31 cellular contexts compared by ENCODE assay signal in genomic region chr3:170953736-170954135, GRCh38. TPM values are rescaled to one million over a fixed set of nuclear protein-coding genes. Genes with fewer than 3 reads are reported as not detected.
DNase-seq lines count a peak whose midpoint lies in the region; ATAC-seq, FAIRE-seq and TF ChIP-seq lines count a peak whose summit lies in the region.
"Had no signal": no experiment of that assay in that cellular context is flagged by ENCODE, and none has a peak within 500 bp of the region (broad histone marks: within the 10 kb centered on the region; RNA-seq: fewer than 3 reads in every experiment).

No MANE protein-coding gene starts in this region.

- BruUV-seq in K562 (replicated peaks; lab: Mats Ljungman, UMichigan), result no TSS peak

- peak overlapping the region; percentile 70 for H3K4me2 ChIP-seq in K562 (ENCODE audit: insufficient read depth, low read length)
- H3K4me2 ChIP-seq: SK-N-SH had no signal

- no peak for TF ChIP-seq RAD21 in K562 (CRISPR knock-in tag; conservative IDR thresholded peaks at IDR 0.05 in 1 of 2, IDR thresholded peaks at IDR 0.05 in 1 of 2)

- H4K20me1 ChIP-seq in K562 (replicated peaks; ENCODE audit: control insufficient read depth, insufficient read depth, low read length), result no peaks in the 10 kb centered on the region

- no peak for TF ChIP-seq CTCF in K562 (IDR thresholded peaks at IDR 0.05 in 2 of 3, conservative IDR thresholded peaks at IDR 0.05 in 1 of 3; ENCODE audit: insufficient read depth in 2 of 3, low read depth in 1 of 3, low read length in 3 of 3)

- FAIRE-seq in K562 (lab: Jason Lieb, UNC), result peak; percentile 11
- no peak for FAIRE-seq in GM12892 (lab: Jason Lieb, UNC)
- FAIRE-seq: A204.1, colon had no signal

- H3K27me3 ChIP-seq in K562 (ENCODE audit: control insufficient read depth in 2 of 2, insufficient read depth in 2 of 2, low read length in 2 of 2), result peaks cover 0 to 8% of the 10 kb centered on the region in 2 experiments; a peak in 2 of 5 replicates
- H3K27me3 ChIP-seq: adrenal gland, suprapubic skin had no signal

- 10% methylated on average over 9 of the region's 12 CpGs for WGBS in K562 (ENCODE audit: insufficient coverage, low coverage, missing lambda C conversion rate)

- ATAC-seq in K562, result peak; percentile 62
- ATAC-seq in HG03175 (IDR thresholded peaks at IDR 0.05; ENCODE audit: unreplicated experiment), result no peak
- ATAC-seq: naive thymus-derived CD8-positive, alpha-beta T cell; stimulated activated naive B cell treated with anti-CD40 and anti-IgM and Interleukin-4, amounts not matched to agents 10 μg/mL and 1 μg/mL and 100 μg/mL, for 72 hours had no signal

- TF ChIP-seq EP300 in K562 (IDR thresholded peaks at IDR 0.05; ENCODE audit: low read length), result no peak

- POLR2A ChIA-PET in K562 (lab: Yijun Ruan, JAX), result interaction anchor here (0.6 to 1.0 kb wide), 2 partner anchors 45 to 407 kb away, joined by 4 to 5 read pairs; partner anchors contain the start of gene EIF5A2

- peak overlapping the region; percentile 82 for H2AFZ ChIP-seq in K562 (ENCODE audit: low read depth, low read length)

- H3K36me3 ChIP-seq in K562 (ENCODE audit: control insufficient read depth, insufficient read depth, low read length), result no peaks in the 10 kb centered on the region
- H3K36me3 ChIP-seq: adrenal gland, suprapubic skin had no signal

- H3K9me1 ChIP-seq in K562 (ENCODE audit: control insufficient read depth, insufficient read depth, low read length), result no peaks in the 10 kb centered on the region

- in situ Hi-C loops in K562 (cut with MboI), result loop anchor here (25.0 kb wide), 1 partner anchor 1684 kb away; no protein-coding TSS in a partner anchor

- CTCF ChIA-PET in K562 (lab: Yijun Ruan, JAX; ENCODE audit: low intra/inter-chr PET ratio), result no interaction called here

- DNase-seq in C1 segment of cervical spinal cord (lab: John Stamatoyannopoulos, UW) (peak in 10 of 14 donors; percentile 1 to 63 (median 23)), K562 (ENCODE audit: extremely low read depth in 1 of 4, low spot score in 3 of 4) (peak in 1 of 4 experiments; percentile 20), inferior parietal cortex (ENCODE audit: extremely low spot score) (peak; percentile 40), pons (ENCODE audit: low spot score) (peak; percentile 79), foreskin melanocyte (no peak), GM12892 (ENCODE audit: insufficient read length) (no peak), cerebellum (ENCODE audit: low spot score) (no peak)
- DNase-seq: activated CD4-positive, alpha-beta memory T cell treated with anti-CD3 and anti-CD28 coated beads for 36 hours; activated CD4-positive, alpha-beta T cell treated with anti-CD3 and anti-CD28 coated beads for 1 hour; activated CD8-positive, alpha-beta memory T cell treated with anti-CD3 and anti-CD28 coated beads, Interleukin-2, amount 50 U/mL, for 4 hours; activated naive CD4-positive, alpha-beta T cell treated with anti-CD3 and anti-CD28 coated beads, Interleukin-2, amount 10 ng/mL, durations not matched to agents 7 days and 5 days; adrenal gland; CD4-positive, alpha-beta T cell; effector CD8-positive, alpha-beta T cell; GOT3; islet precursor cell; KG1; naive thymus-derived CD8-positive, alpha-beta T cell; NCI-H1105; NCI-H187 treated with DMSO at 0.1 percent for 48 hours; NK-92 treated with Interleukin-12 subunit alpha and Interleukin-12 subunit beta, amount 100 ng/mL, for 24 hours; SK-N-SH; stimulated activated naive B cell treated with anti-CD40 and anti-IgM and Interleukin-4, amounts not matched to agents 10 μg/mL and 1 μg/mL and 100 μg/mL, for 72 hours; T-helper 2 cell had no signal

- TF ChIP-seq POLR2A in K562 (conservative IDR thresholded peaks at IDR 0.05) (no peak), GM12892 (IDR thresholded peaks at IDR 0.05; ENCODE audit: low read depth, low read length) (no peak)

- peak overlapping the region; percentile 20 to 62; a peak in 2 of 4 replicates for H3K9ac ChIP-seq in K562 (ENCODE audit: insufficient read depth in 1 of 2, low read depth in 2 of 2, low read length in 2 of 2)
- H3K9ac ChIP-seq: SK-N-SH had no signal

- H3K4me1 ChIP-seq in K562 (replicated peaks in 1 of 2; ENCODE audit: control insufficient read depth in 2 of 2, insufficient read depth in 2 of 2, low read length in 2 of 2), result peaks cover 0 to 3% of the 10 kb centered on the region in 2 experiments; a peak in 1 of 5 replicates
- H3K4me1 ChIP-seq: adrenal gland, suprapubic skin had no signal

- H3K79me2 ChIP-seq in K562 (ENCODE audit: control insufficient read depth, insufficient read depth, low read length), result no peaks in the 10 kb centered on the region

- no peak overlapping the region; the same call in 2 of the 3 replicates for H3K27ac ChIP-seq in K562 (ENCODE audit: extremely low read depth, low read depth, low read length)
- H3K27ac ChIP-seq: adrenal gland, epithelial cell of prostate, HL-60, skin epidermis, suprapubic skin had no signal

- intact Hi-C loops in K562 (cut with micrococcal nuclease), result loop anchor here (5.0 to 10.0 kb wide), 2 partner anchors 89 to 819 kb away; no protein-coding TSS in a partner anchor

- H3K4me3 ChIP-seq in K562, result peak overlapping the region; percentile 17; the same call in 1 of the 2 replicates
- H3K4me3 ChIP-seq: adrenal gland, skin epidermis, suprapubic skin had no signal

- H3K9me3 ChIP-seq in K562 (replicated peaks; ENCODE audit: control insufficient read depth, insufficient read depth, low read depth, low read length), result 0 out of 2 replicates have a peak, but pooled peaks cover 1% of the 10 kb centered on the region
- H3K9me3 ChIP-seq: adrenal gland, SK-N-SH, suprapubic skin had no signal

TF ChIP-seq in K562, 482 proteins besides CTCF, POLR2A, EP300 and RAD21:
- TF ChIP-seq U2AF2 (optimal IDR thresholded peaks at IDR 0.05; ENCODE audit: low read depth, low read length) (no peak), HOXB6 (CRISPR knock-in tag; IDR thresholded peaks at IDR 0.05; ENCODE audit: borderline replicate concordance) (no peak), PHF8 (IDR thresholded peaks at IDR 0.05; ENCODE audit: borderline replicate concordance, low read length) (no peak), MEIS2 (IDR thresholded peaks at IDR 0.05; ENCODE audit: partially characterized antibody) (no peak)

RNA-seq across cellular contexts. Expression of gene EIF5A2, which starts 45.3 kb away (rescaled TPM):
- 2.8 and 5.8 TPM in 2 replicates for total RNA-seq in K562 (2011; cell fraction: chromatin; rRNA removed; ENCODE audit: low replicate concordance)
- 1.8 TPM in 2 replicates for total RNA-seq in K562 (2011; cell fraction: nucleolus; rRNA removed)
- total RNA-seq in K562 (2011; cell fraction: nucleoplasm; rRNA removed), result 2.3 and 6.8 TPM in 2 replicates
- total RNA-seq in K562 (2014; rRNA removed) (3.7 and 3.9 TPM in 2 replicates), K562 (2014; rRNA removed; fragmentation: Illumina TruSeq; extraction: Trizol) (15.9 and 23.5 TPM in 2 replicates), K562 (2015; rRNA removed; fragmentation: Illumina TruSeq; extraction: Trizol) (9.0 and 9.6 TPM in 2 replicates), K562 (2021) (18.2 and 21.0 TPM in 2 replicates), cerebellum (5.6 TPM)
- polyA plus RNA-seq in K562 (2011; rRNA removed) (10.7 and 17.6 TPM in 2 replicates), K562 (2014; fragmentation: Illumina TruSeq; extraction: Trizol) (13.9 and 15.6 TPM in 2 replicates), K562 (2014; fragmentation: Nextera tagmentation; extraction: Ambion mirVana) (10 to 100 TPM; 17.9 to 18.3 TPM), K562 (2014; rRNA removed) (9.5 and 10.8 TPM in 2 replicates)
- polyA plus RNA-seq in K562 (2011; cell fraction: cytosol; rRNA removed), result 2.7 and 2.8 TPM in 2 replicates
- 1.1 and 2.1 TPM in 2 replicates for polyA plus RNA-seq in K562 (2011; cell fraction: nucleus; rRNA removed)
- 12.8 and 15.1 TPM in 2 replicates for polyA plus RNA-seq in K562 (2012)
- polyA minus RNA-seq in K562 (2011; rRNA and poly(A)+ RNA removed), result 19.7 and 23.8 TPM in 2 replicates
- 4.6 and 4.9 TPM in 2 replicates for polyA minus RNA-seq in K562 (2011; cell fraction: cytosol; rRNA and poly(A)+ RNA removed)
- polyA minus RNA-seq in K562 (2011; cell fraction: nucleus; rRNA and poly(A)+ RNA removed), result 1.5 and 2.7 TPM in 2 replicates
- polyA plus RNA-seq in GM12892 (2012; ENCODE audit: missing spikeins), result 1.5 TPM

Comparison
In these comparisons a context has a peak if more than half of its experiments do, and no peak if none do; other contexts are left out.
1. DNase-seq: peak in C1 segment of cervical spinal cord (10 of 14), inferior parietal cortex (single experiment) and pons (single experiment); none in foreskin melanocyte (single experiment), GM12892 (single experiment) and cerebellum (single experiment).